In genomic region chr3:146024260-146024659, GRCh38 we compare ENCODE assay signal across 22 cellular contexts.
"Had no signal": no experiment of that assay in that cellular context is flagged by ENCODE, and none has a peak within 500 bp of the region (broad histone marks: within the 10 kb centered on the region; RNA-seq: fewer than 3 reads in every experiment).

No MANE protein-coding gene starts in this region.

- H3K9ac ChIP-seq: KMS-11 had no signal

- H2AFZ ChIP-seq: PC-9 had no signal

- H3K27ac ChIP-seq: KMS-11, PC-9, Peyer's patch, SJCRH30 had no signal

- ATAC-seq: K562, Right ventricle myocardium inferior, SK-N-SH treated with all-trans-retinoic acid at 6 μM for 48 hours had no signal

- H3K4me3 ChIP-seq: K562, PC-9, Peyer's patch, SJCRH30 had no signal

- H3K4me1 ChIP-seq: Peyer's patch, SJCRH30 had no signal

- H3K4me2 ChIP-seq: KMS-11, PC-9 had no signal

- H3K9me3 ChIP-seq: Peyer's patch, SJCRH30 had no signal

- FAIRE-seq: K562 had no signal

- DNase-seq: Kasumi-1, MM.1S, NCI-H1092 treated with DMSO at 0.1 percent for 48 hours, NCI-H1436 treated with DMSO at 0.1 percent for 48 hours, NCI-H1694, NCI-H187 treated with DMSO at 0.1 percent for 48 hours, NCI-H2081, NCI-H2107, NCI-H2227 treated with DMSO at 0.1 percent for 48 hours, NCI-H446, NCI-H510A, NCI-H524 treated with DMSO at 0.1 percent for 48 hours, NCI-H69, NCI-H774, PC-9, Peyer's patch, SHP77 treated with DMSO at 0.1 percent for 48 hours, SJCRH30 had no signal

- H3K27me3 ChIP-seq: Peyer's patch, SJCRH30 had no signal

- H3K36me3 ChIP-seq: Peyer's patch, SJCRH30 had no signal
